Comparison of ENCODE assay signal across 18 cellular contexts in the genomic region with DNA sequence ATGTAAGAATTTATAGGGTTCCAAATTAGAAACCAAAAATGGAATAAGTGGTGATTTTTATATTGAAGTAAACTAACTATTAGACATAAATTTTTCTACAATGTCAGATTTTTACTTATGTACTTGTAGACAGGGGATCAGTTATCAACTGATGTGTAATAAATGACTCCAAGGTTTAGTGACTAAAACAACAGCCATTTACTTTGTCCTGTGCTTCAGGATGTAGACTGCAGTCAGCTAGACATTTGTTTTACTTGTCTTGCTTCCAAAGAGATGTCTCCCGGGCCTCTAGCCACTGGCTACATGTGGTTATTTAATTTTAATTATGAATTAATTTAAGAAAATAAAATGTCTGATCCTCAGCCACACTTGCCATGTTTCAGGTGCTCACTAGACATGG.
"Had no signal": no experiment of that assay in that cellular context is flagged by ENCODE, and none has a peak within 500 bp of the region (broad histone marks: within the 10 kb centered on the region; RNA-seq: fewer than 3 reads in every experiment).

No MANE protein-coding gene starts in this region.

- H3K36me3 Mint-ChIP-seq: immature natural killer cell; memory B cell; naive thymus-derived CD4-positive, alpha-beta T cell; stimulated activated memory B cell treated with anti-CD40 and anti-IgM and Interleukin-4, amounts not matched to agents 10 μg/mL and 1 μg/mL and 100 μg/mL, for 72 hours had no signal

- H3K4me3 Mint-ChIP-seq: immature natural killer cell; memory B cell; naive thymus-derived CD4-positive, alpha-beta T cell; nephron progenitor cell; stimulated activated memory B cell treated with anti-CD40 and anti-IgM and Interleukin-4, amounts not matched to agents 10 μg/mL and 1 μg/mL and 100 μg/mL, for 72 hours; stimulated activated naive CD8-positive, alpha-beta T cell treated with anti-CD3 and anti-CD28 coated beads, Interleukin-15, Interleukin-2, amounts not matched to agents 100 ng/mL and 50 ng/mL, for 24 hours had no signal

- H3K36me3 ChIP-seq: esophagus squamous epithelium, left ventricle myocardium inferior, lower lobe of right lung, tibial artery, upper lobe of left lung, uterus had no signal

- H3K4me1 ChIP-seq: psoas muscle, uterus had no signal

- H3K27me3 ChIP-seq: esophagus squamous epithelium, tibial artery, upper lobe of left lung, uterus had no signal

- DNase-seq: esophagus squamous epithelium; foreskin fibroblast; immature natural killer cell; left cardiac atrium; left ventricle myocardium inferior; lower lobe of right lung; naive thymus-derived CD4-positive, alpha-beta T cell; nephron progenitor cell; psoas muscle; small intestine; stimulated activated CD4-positive, alpha-beta T cell treated with anti-CD3 and anti-CD28 coated beads, Interleukin-12 subunit alpha, Interleukin-12 subunit beta, amount 100 ng/mL, for 4 hours; stimulated activated CD4-positive, alpha-beta T cell treated with anti-CD3 and anti-CD28 coated beads, Interleukin-4, amount 100 ng/mL, for 24 hours; tibial artery; upper lobe of left lung; uterus had no signal

- H3K4me1 Mint-ChIP-seq: immature natural killer cell; memory B cell; naive thymus-derived CD4-positive, alpha-beta T cell; stimulated activated memory B cell treated with anti-CD40 and anti-IgM and Interleukin-4, amounts not matched to agents 10 μg/mL and 1 μg/mL and 100 μg/mL, for 72 hours had no signal

- H3K9me3 ChIP-seq: esophagus squamous epithelium, left ventricle myocardium inferior, lower lobe of right lung, psoas muscle, tibial artery, upper lobe of left lung, uterus had no signal

- H3K4me3 ChIP-seq: esophagus squamous epithelium, left ventricle myocardium inferior, lower lobe of right lung, psoas muscle, tibial artery, upper lobe of left lung, uterus had no signal

- H3K9me3 Mint-ChIP-seq: memory B cell; stimulated activated naive CD8-positive, alpha-beta T cell treated with anti-CD3 and anti-CD28 coated beads, Interleukin-15, Interleukin-2, amounts not matched to agents 100 ng/mL and 50 ng/mL, for 24 hours had no signal

- H3K27me3 Mint-ChIP-seq: naive thymus-derived CD4-positive, alpha-beta T cell; stimulated activated memory B cell treated with anti-CD40 and anti-IgM and Interleukin-4, amounts not matched to agents 10 μg/mL and 1 μg/mL and 100 μg/mL, for 72 hours; stimulated activated naive CD8-positive, alpha-beta T cell treated with anti-CD3 and anti-CD28 coated beads, Interleukin-15, Interleukin-2, amounts not matched to agents 100 ng/mL and 50 ng/mL, for 24 hours had no signal

- H3K27ac ChIP-seq: esophagus squamous epithelium, left ventricle myocardium inferior, lower lobe of right lung, psoas muscle, tibial artery, upper lobe of left lung, uterus had no signal

- H3K27ac Mint-ChIP-seq: memory B cell; naive thymus-derived CD4-positive, alpha-beta T cell; stimulated activated memory B cell treated with anti-CD40 and anti-IgM and Interleukin-4, amounts not matched to agents 10 μg/mL and 1 μg/mL and 100 μg/mL, for 72 hours; stimulated activated naive CD8-positive, alpha-beta T cell treated with anti-CD3 and anti-CD28 coated beads, Interleukin-15, Interleukin-2, amounts not matched to agents 100 ng/mL and 50 ng/mL, for 24 hours had no signal
